Comparison of ENCODE assay signal across 17 cellular contexts in genomic region chr6:47535316-47536046, GRCh38. TPM values are rescaled to one million over a fixed set of nuclear protein-coding genes. Genes with fewer than 3 reads are reported as not detected.
DNase-seq lines count a peak whose midpoint lies in the region; ATAC-seq and TF ChIP-seq lines count a peak whose summit lies in the region.
"Had no signal": no experiment of that assay in that cellular context is flagged by ENCODE, and none has a peak within 500 bp of the region (broad histone marks: within the 10 kb centered on the region; RNA-seq: fewer than 3 reads in every experiment).

No MANE protein-coding gene starts in this region.

- H3K9me3 ChIP-seq in left ventricle myocardium inferior (replicated peaks): no peaks in the 10 kb centered on the region
- H3K9me3 ChIP-seq in right cardiac atrium (ENCODE audit: control insufficient read depth, low read length): no peaks in the 10 kb centered on the region

- H3K4me3 Mint-ChIP-seq in activated naive CD8-positive, alpha-beta T cell treated with anti-CD3 and anti-CD28 coated beads for 36 hours: no peak overlapping the region
- no peak overlapping the region for H3K4me3 Mint-ChIP-seq in type B pancreatic cell

- H3K4me1 ChIP-seq in left ventricle myocardium inferior: peaks cover 20% of the 10 kb centered on the region
- H3K4me1 ChIP-seq in right cardiac atrium (ENCODE audit: control insufficient read depth, insufficient read depth, low read length): no peaks in the 10 kb centered on the region
- H3K4me1 ChIP-seq: BLaER1 treated with 17β-estradiol and CSF1 and Interleukin-3, amounts not matched to agents 10 nM and 100 nM had no signal

- H3K36me3 ChIP-seq in left ventricle myocardium inferior: peaks cover 17% of the 10 kb centered on the region

- H3K4me3 ChIP-seq in left ventricle myocardium inferior: no peak overlapping the region
- H3K4me3 ChIP-seq in right cardiac atrium (ENCODE audit: low read length): no peak overlapping the region
- H3K4me3 ChIP-seq: BLaER1 treated with 17β-estradiol and CSF1 and Interleukin-3, amounts not matched to agents 10 nM and 100 nM had no signal

- peaks cover 31% of the 10 kb centered on the region for H3K36me3 Mint-ChIP-seq in activated naive CD8-positive, alpha-beta T cell treated with anti-CD3 and anti-CD28 coated beads for 36 hours
- H3K36me3 Mint-ChIP-seq in type B pancreatic cell: peaks cover 21% of the 10 kb centered on the region

- DNase-seq in left ventricle myocardium inferior (no peak), right cardiac atrium (no peak), fibroblast of peridontal ligament (ENCODE audit: extremely low read depth) (peak; percentile 7), type B pancreatic cell (ENCODE audit: extremely low spot score, unreplicated experiment) (no peak), nucleus accumbens (lab: John Stamatoyannopoulos, UW) (no peak), NCI-H2029 (lab: John Stamatoyannopoulos, UW) (no peak), T-helper 2 cell (no peak)
- no peak for DNase-seq in activated naive CD8-positive, alpha-beta T cell treated with anti-CD3 and anti-CD28 coated beads for 36 hours
- DNase-seq: 8988T, EL, H7, NCI-H1436 treated with DMSO at 0.1 percent for 48 hours, NCI-H2081 treated with DMSO at 0.1 percent for 48 hours, NCI-H2227 treated with DMSO at 0.1 percent for 48 hours, OCI-M1, RPMI8226 had no signal

- H3K27me3 Mint-ChIP-seq in activated naive CD8-positive, alpha-beta T cell treated with anti-CD3 and anti-CD28 coated beads for 36 hours: no peaks in the 10 kb centered on the region
- H3K27me3 Mint-ChIP-seq in type B pancreatic cell: no peaks in the 10 kb centered on the region

- peaks cover 8% of the 10 kb centered on the region for H3K4me1 Mint-ChIP-seq in activated naive CD8-positive, alpha-beta T cell treated with anti-CD3 and anti-CD28 coated beads for 36 hours
- no peaks in the 10 kb centered on the region for H3K4me1 Mint-ChIP-seq in type B pancreatic cell (ENCODE audit: unreplicated experiment)

- H3K27ac ChIP-seq in left ventricle myocardium inferior (replicated peaks) (peak overlapping the region; percentile 36), right cardiac atrium (ENCODE audit: low read length) (no peak overlapping the region)
- H3K27ac ChIP-seq: BLaER1 treated with 17β-estradiol and CSF1 and Interleukin-3, amounts not matched to agents 10 nM and 100 nM had no signal

- H3K27me3 ChIP-seq in left ventricle myocardium inferior (ENCODE audit: low read depth) (no peaks in the 10 kb centered on the region), right cardiac atrium (ENCODE audit: control insufficient read depth, insufficient read depth) (no peaks in the 10 kb centered on the region)
- H3K27me3 ChIP-seq: BLaER1 treated with 17β-estradiol and CSF1 and Interleukin-3, amounts not matched to agents 10 nM and 100 nM had no signal

- TF ChIP-seq CTCF in left ventricle myocardium inferior (IDR thresholded peaks at IDR 0.05; ENCODE audit: borderline replicate concordance) (no peak), type B pancreatic cell (conservative IDR thresholded peaks at IDR 0.05) (no peak)

- 52% methylated on average over 2 of the region's 2 CpGs for WGBS in right cardiac atrium

- intact Hi-C loops in left ventricle myocardium inferior (cut with micrococcal nuclease) (no loop called here), right cardiac atrium (cut with DNase I) (no loop called here)

- no peak for ATAC-seq in right cardiac atrium

- peak overlapping the region; percentile 65 for H3K27ac Mint-ChIP-seq in activated naive CD8-positive, alpha-beta T cell treated with anti-CD3 and anti-CD28 coated beads for 36 hours
- H3K27ac Mint-ChIP-seq in type B pancreatic cell: peak overlapping the region; percentile 38

- peaks cover under 1% of the 10 kb centered on the region for H3K9me3 Mint-ChIP-seq in activated naive CD8-positive, alpha-beta T cell treated with anti-CD3 and anti-CD28 coated beads for 36 hours
- no peaks in the 10 kb centered on the region for H3K9me3 Mint-ChIP-seq in type B pancreatic cell

RNA-seq across cellular contexts. Expression of gene CD2AP, which starts 57.9 kb away (rescaled TPM):
- total RNA-seq in left ventricle myocardium inferior (9.9 TPM), right cardiac atrium (10 to 100 TPM in 3 of 4 donors, 1 to 10 TPM in 1; 10.0 to 12.4 (median 11.3) TPM), type B pancreatic cell (ENCODE audit: low replicate concordance) (29.5 and 49.1 TPM in 2 replicates)
- polyA plus RNA-seq in right cardiac atrium: 5.7 TPM
- total RNA-seq in activated naive CD8-positive, alpha-beta T cell treated with anti-CD3 and anti-CD28 coated beads for 36 hours: 10 to 100 TPM; 35.0 to 35.7 TPM
